Comparison of ENCODE assay signal across 8 cellular contexts in genomic region chr11:126416542-126417090, GRCh38.
DNase-seq lines count a peak whose midpoint lies in the region; TF ChIP-seq lines count a peak whose summit lies in the region.

No MANE protein-coding gene starts in this region.

- H3K36me3 ChIP-seq in HEK293 (ENCODE audit: control insufficient read depth in 2 of 2, insufficient read depth in 1 of 2, low read length in 2 of 2) = peaks cover 0 to 9% of the 10 kb centered on the region in 2 experiments; a peak in 1 of 3 replicates

- H3K4me3 ChIP-seq in HEK293 (ENCODE audit: low read depth, low read length) (no peak overlapping the region; the same call in 1 of the 2 replicates), epithelial cell of proximal tubule (ENCODE audit: low read depth, low read length) (peak overlapping the region; percentile 54)

- no peak for TF ChIP-seq CTCF in HEK293 (tag by site-specific recombination; IDR thresholded peaks at IDR 0.05)
- no peak for TF ChIP-seq CTCF in epithelial cell of proximal tubule (conservative IDR thresholded peaks at IDR 0.05; ENCODE audit: low read depth, low read length)

- H3K27ac ChIP-seq in HEK293 (ENCODE audit: extremely low read depth, low read depth, low read length) = no peak overlapping the region

- POLR2A ChIA-PET in HEK293 (lab: Yijun Ruan, JAX) = interaction anchor here (0.6 kb wide), 2 partner anchors 97 to 117 kb away, joined by 6 to 7 read pairs; no protein-coding TSS in a partner anchor

- DNase-seq in EL (peak; percentile 74), NCI-H2081 (lab: John Stamatoyannopoulos, UW) (peak; percentile 88 to 90), epithelial cell of proximal tubule (ENCODE audit: low read depth) (no peak), mucosa of gallbladder (ENCODE audit: low spot score) (peak; percentile 88), D341Med (ENCODE audit: low spot score) (no peak)
- peak; percentile 69 for DNase-seq in activated T-cell treated with anti-CD3 and anti-CD28 coated beads, Interleukin-2, amount 50 U/mL, for 1 hour
- peak; percentile 63 to 64 for DNase-seq in stimulated activated CD8-positive, alpha-beta memory T cell treated with anti-CD3 and anti-CD28 coated beads, Interleukin-2, amount 100 ng/mL, for 48 hours (ENCODE audit: low read depth in 2 of 2)

- CTCF ChIA-PET in HEK293 (lab: Yijun Ruan, JAX) = interaction anchor here (1.1 to 1.4 kb wide), 2 partner anchors 24 to 64 kb away, joined by 3 to 4 read pairs; no protein-coding TSS in a partner anchor

- H3K4me1 ChIP-seq in HEK293 (ENCODE audit: control insufficient read depth, insufficient read depth, low read length) = no peaks in the 10 kb centered on the region

- H3K9me3 ChIP-seq in HEK293 (ENCODE audit: control insufficient read depth, insufficient read depth, low read depth, low read length) = no peaks in the 10 kb centered on the region

TF ChIP-seq in HEK293, 187 proteins besides CTCF, POLR2A, EP300 and RAD21:
- TF ChIP-seq ZNF148 (tag by site-specific recombination; IDR thresholded peaks at IDR 0.05; ENCODE audit: borderline replicate concordance) = no peak
- TF ChIP-seq, protein P1, sequence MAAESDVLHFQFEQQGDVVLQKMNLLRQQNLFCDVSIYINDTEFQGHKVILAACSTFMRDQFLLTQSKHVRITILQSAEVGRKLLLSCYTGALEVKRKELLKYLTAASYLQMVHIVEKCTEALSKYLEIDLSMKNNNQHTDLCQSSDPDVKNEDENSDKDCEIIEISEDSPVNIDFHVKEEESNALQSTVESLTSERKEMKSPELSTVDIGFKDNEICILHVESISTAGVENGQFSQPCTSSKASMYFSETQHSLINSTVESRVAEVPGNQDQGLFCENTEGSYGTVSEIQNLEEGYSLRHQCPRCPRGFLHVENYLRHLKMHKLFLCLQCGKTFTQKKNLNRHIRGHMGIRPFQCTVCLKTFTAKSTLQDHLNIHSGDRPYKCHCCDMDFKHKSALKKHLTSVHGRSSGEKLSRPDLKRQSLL (tag by site-specific recombination; IDR thresholded peaks at IDR 0.05) = no peak
- TF ChIP-seq ZNF76 (tag by site-specific recombination; IDR thresholded peaks at IDR 0.05; ENCODE audit: borderline replicate concordance, low read depth) = no peak
- no peak for TF ChIP-seq ZNF677 (tag by site-specific recombination; IDR thresholded peaks at IDR 0.05)
- TF ChIP-seq ZBTB26 (tag by site-specific recombination; optimal IDR thresholded peaks at IDR 0.05) = peak; percentile 53
- TF ChIP-seq, protein P2, sequence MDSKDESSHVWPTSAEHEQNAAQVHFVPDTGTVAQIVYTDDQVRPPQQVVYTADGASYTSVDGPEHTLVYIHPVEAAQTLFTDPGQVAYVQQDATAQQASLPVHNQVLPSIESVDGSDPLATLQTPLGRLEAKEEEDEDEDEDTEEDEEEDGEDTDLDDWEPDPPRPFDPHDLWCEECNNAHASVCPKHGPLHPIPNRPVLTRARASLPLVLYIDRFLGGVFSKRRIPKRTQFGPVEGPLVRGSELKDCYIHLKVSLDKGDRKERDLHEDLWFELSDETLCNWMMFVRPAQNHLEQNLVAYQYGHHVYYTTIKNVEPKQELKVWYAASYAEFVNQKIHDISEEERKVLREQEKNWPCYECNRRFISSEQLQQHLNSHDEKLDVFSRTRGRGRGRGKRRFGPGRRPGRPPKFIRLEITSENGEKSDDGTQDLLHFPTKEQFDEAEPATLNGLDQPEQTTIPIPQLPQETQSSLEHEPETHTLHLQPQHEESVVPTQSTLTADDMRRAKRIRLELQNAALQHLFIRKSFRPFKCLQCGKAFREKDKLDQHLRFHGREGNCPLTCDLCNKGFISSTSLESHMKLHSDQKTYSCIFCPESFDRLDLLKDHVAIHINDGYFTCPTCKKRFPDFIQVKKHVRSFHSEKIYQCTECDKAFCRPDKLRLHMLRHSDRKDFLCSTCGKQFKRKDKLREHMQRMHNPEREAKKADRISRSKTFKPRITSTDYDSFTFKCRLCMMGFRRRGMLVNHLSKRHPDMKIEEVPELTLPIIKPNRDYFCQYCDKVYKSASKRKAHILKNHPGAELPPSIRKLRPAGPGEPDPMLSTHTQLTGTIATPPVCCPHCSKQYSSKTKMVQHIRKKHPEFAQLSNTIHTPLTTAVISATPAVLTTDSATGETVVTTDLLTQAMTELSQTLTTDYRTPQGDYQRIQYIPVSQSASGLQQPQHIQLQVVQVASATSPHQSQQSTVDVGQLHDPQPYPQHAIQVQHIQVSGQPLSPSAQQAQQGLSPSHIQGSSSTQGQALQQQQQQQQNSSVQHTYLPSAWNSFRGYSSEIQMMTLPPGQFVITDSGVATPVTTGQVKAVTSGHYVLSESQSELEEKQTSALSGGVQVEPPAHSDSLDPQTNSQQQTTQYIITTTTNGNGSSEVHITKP (tag by site-specific recombination; IDR thresholded peaks at IDR 0.05) = no peak
- TF ChIP-seq EGR2 (tag by site-specific recombination; IDR thresholded peaks at IDR 0.05; ENCODE audit: low read depth) = no peak
- TF ChIP-seq KLF1 (tag by site-specific recombination; IDR thresholded peaks at IDR 0.05) = peak; percentile 53
- TF ChIP-seq, protein P3, sequence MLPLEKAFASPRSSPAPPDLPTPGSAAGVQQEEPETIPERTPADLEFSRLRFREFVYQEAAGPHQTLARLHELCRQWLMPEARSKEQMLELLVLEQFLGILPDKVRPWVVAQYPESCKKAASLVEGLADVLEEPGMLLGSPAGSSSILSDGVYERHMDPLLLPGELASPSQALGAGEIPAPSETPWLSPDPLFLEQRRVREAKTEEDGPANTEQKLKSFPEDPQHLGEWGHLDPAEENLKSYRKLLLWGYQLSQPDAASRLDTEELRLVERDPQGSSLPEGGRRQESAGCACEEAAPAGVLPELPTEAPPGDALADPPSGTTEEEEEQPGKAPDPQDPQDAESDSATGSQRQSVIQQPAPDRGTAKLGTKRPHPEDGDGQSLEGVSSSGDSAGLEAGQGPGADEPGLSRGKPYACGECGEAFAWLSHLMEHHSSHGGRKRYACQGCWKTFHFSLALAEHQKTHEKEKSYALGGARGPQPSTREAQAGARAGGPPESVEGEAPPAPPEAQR (tag by site-specific recombination; IDR thresholded peaks at IDR 0.05) = no peak
TF ChIP-seq in HEK293: peak in this region for 2.

Comparison
In these comparisons a context has a peak if more than half of its experiments do, and no peak if none do; other contexts are left out.
1. DNase-seq: peak in EL (single experiment), NCI-H2081 (2 of 2), activated T-cell treated with anti-CD3 and anti-CD28 coated beads, Interleukin-2, amount 50 U/mL, for 1 hour (single experiment), mucosa of gallbladder (single experiment) and stimulated activated CD8-positive, alpha-beta memory T cell treated with anti-CD3 and anti-CD28 coated beads, Interleukin-2, amount 100 ng/mL, for 48 hours (2 of 2); none in epithelial cell of proximal tubule (single experiment) and D341Med (single experiment).